Comparison of ENCODE assay signal across 8 cellular contexts in genomic region chr1:61588736-61589381, GRCh38.
DNase-seq lines count a peak whose midpoint lies in the region; ATAC-seq and TF ChIP-seq lines count a peak whose summit lies in the region.

No MANE protein-coding gene starts in this region.

- H3K4me1 Mint-ChIP-seq in CD4-positive, CD25-positive, alpha-beta regulatory T cell: no peaks in the 10 kb centered on the region
- H3K4me1 Mint-ChIP-seq in effector memory CD8-positive, alpha-beta T cell (ENCODE audit: low read depth in 2 of 2): peaks cover 0 to 3% of the 10 kb centered on the region in 2 donors
- H3K4me1 Mint-ChIP-seq in naive thymus-derived CD4-positive, alpha-beta T cell: peaks cover 0 to 3% (median 0%) of the 10 kb centered on the region in 7 donors

- intact Hi-C loops in naive thymus-derived CD4-positive, alpha-beta T cell (cut with micrococcal nuclease): loop anchor here (1.0 to 10.0 kb wide), 9 partner anchors 52 to 1618 kb away; no protein-coding TSS in a partner anchor
- intact Hi-C loops in tibial artery (cut with DNase I; ENCODE audit: low total_unique reads): no loop called here

- H3K27me3 ChIP-seq in CD4-positive, CD25-positive, alpha-beta regulatory T cell (ENCODE audit: control insufficient read depth, insufficient read depth, low read length): peaks cover 7% of the 10 kb centered on the region
- H3K27me3 ChIP-seq in naive thymus-derived CD4-positive, alpha-beta T cell (ENCODE audit: control insufficient read depth in 2 of 2, insufficient read depth in 2 of 2, low read length in 2 of 2): no peaks in the 10 kb centered on the region
- H3K27me3 ChIP-seq in tibial artery: no peaks in the 10 kb centered on the region

- CTCF ChIA-PET in naive thymus-derived CD4-positive, alpha-beta T cell (lab: Charles Lee): interaction anchor here (0.6 to 2.2 kb wide), 5 partner anchors 538 to 1618 kb away, joined by 3 to 13 read pairs (median 3); no protein-coding TSS in a partner anchor

- H3K4me3 ChIP-seq in CD4-positive, CD25-positive, alpha-beta regulatory T cell (ENCODE audit: low read depth, low read length): no peak overlapping the region
- H3K4me3 ChIP-seq in naive thymus-derived CD4-positive, alpha-beta T cell (ENCODE audit: low read length): no peak overlapping the region
- no peak overlapping the region for H3K4me3 ChIP-seq in tibial artery

- no peaks in the 10 kb centered on the region for H3K36me3 ChIP-seq in CD4-positive, CD25-positive, alpha-beta regulatory T cell (ENCODE audit: control insufficient read depth, insufficient read depth, low read length)
- no peaks in the 10 kb centered on the region for H3K36me3 ChIP-seq in naive thymus-derived CD4-positive, alpha-beta T cell (ENCODE audit: control insufficient read depth in 2 of 3, insufficient read depth in 3 of 3, low read length in 3 of 3)
- no peaks in the 10 kb centered on the region for H3K36me3 ChIP-seq in tibial artery

- POLR2A ChIA-PET in naive thymus-derived CD4-positive, alpha-beta T cell (lab: Charles Lee): no interaction called here

- no peaks in the 10 kb centered on the region for H3K4me1 ChIP-seq in CD4-positive, CD25-positive, alpha-beta regulatory T cell (ENCODE audit: control insufficient read depth, insufficient read depth, low read length, poor library complexity, severe bottlenecking)
- no peaks in the 10 kb centered on the region for H3K4me1 ChIP-seq in naive thymus-derived CD4-positive, alpha-beta T cell (ENCODE audit: control insufficient read depth in 2 of 2, insufficient read depth in 2 of 2, low read length in 2 of 2)
- H3K4me1 ChIP-seq in tibial artery: no peaks in the 10 kb centered on the region

- peak; percentile 3 to 63 (median 33) for DNase-seq in CD4-positive, CD25-positive, alpha-beta regulatory T cell
- DNase-seq in NCI-H526 (lab: John Stamatoyannopoulos, UW) (peak; percentile 8 to 81), tibial artery (no peak)
- peak; percentile 42 for DNase-seq in activated CD4-positive, alpha-beta T cell treated with anti-CD3 and anti-CD28 coated beads, Interleukin-2, amount 50 U/mL, for 1 hour
- peak; percentile 5 to 31 (median 11) for DNase-seq in effector memory CD8-positive, alpha-beta T cell
- DNase-seq in naive thymus-derived CD4-positive, alpha-beta T cell: peak in 8 of 9 donors; percentile 7 to 53 (median 46)

- TF ChIP-seq CTCF in tibial artery (IDR thresholded peaks at IDR 0.05): peak; percentile 20 to 29

- no peak overlapping the region for H3K27ac Mint-ChIP-seq in CD4-positive, CD25-positive, alpha-beta regulatory T cell
- H3K27ac Mint-ChIP-seq in effector memory CD8-positive, alpha-beta T cell: no peak overlapping the region
- no peak overlapping the region for H3K27ac Mint-ChIP-seq in naive thymus-derived CD4-positive, alpha-beta T cell

- no peaks in the 10 kb centered on the region for H3K9me3 ChIP-seq in CD4-positive, CD25-positive, alpha-beta regulatory T cell (ENCODE audit: control insufficient read depth in 2 of 2, low read length in 2 of 2)
- no peaks in the 10 kb centered on the region for H3K9me3 ChIP-seq in naive thymus-derived CD4-positive, alpha-beta T cell (ENCODE audit: control insufficient read depth in 2 of 3, low read length in 3 of 3)
- no peaks in the 10 kb centered on the region for H3K9me3 ChIP-seq in tibial artery

- peaks cover 0 to 3% (median 0%) of the 10 kb centered on the region in 7 donors for H3K9me3 Mint-ChIP-seq in CD4-positive, CD25-positive, alpha-beta regulatory T cell
- no peaks in the 10 kb centered on the region for H3K9me3 Mint-ChIP-seq in effector memory CD8-positive, alpha-beta T cell
- no peaks in the 10 kb centered on the region for H3K9me3 Mint-ChIP-seq in naive thymus-derived CD4-positive, alpha-beta T cell

- H3K27me3 Mint-ChIP-seq in CD4-positive, CD25-positive, alpha-beta regulatory T cell: no peaks in the 10 kb centered on the region
- peaks cover 34 to 56% of the 10 kb centered on the region in 2 donors for H3K27me3 Mint-ChIP-seq in effector memory CD8-positive, alpha-beta T cell
- peaks cover 0 to 11% (median 9%) of the 10 kb centered on the region in 5 donors for H3K27me3 Mint-ChIP-seq in naive thymus-derived CD4-positive, alpha-beta T cell

- H3K4me3 Mint-ChIP-seq in CD4-positive, CD25-positive, alpha-beta regulatory T cell: no peak overlapping the region
- H3K4me3 Mint-ChIP-seq in effector memory CD8-positive, alpha-beta T cell: no peak overlapping the region
- H3K4me3 Mint-ChIP-seq in naive thymus-derived CD4-positive, alpha-beta T cell: no peak overlapping the region

- H3K27ac ChIP-seq in CD4-positive, CD25-positive, alpha-beta regulatory T cell (ENCODE audit: insufficient read depth, low read length, poor library complexity, severe bottlenecking): no peak overlapping the region
- H3K27ac ChIP-seq in naive thymus-derived CD4-positive, alpha-beta T cell (ENCODE audit: low read depth, low read length): no peak overlapping the region
- no peak overlapping the region for H3K27ac ChIP-seq in tibial artery

- peak; percentile 67 for ATAC-seq in CD4-positive, CD25-positive, alpha-beta regulatory T cell (ENCODE audit: low read depth in 2 of 2)
- ATAC-seq in GM19372 (IDR thresholded peaks at IDR 0.05; ENCODE audit: low read depth, unreplicated experiment) (peak; percentile 94), HG03469 (IDR thresholded peaks at IDR 0.05; ENCODE audit: unreplicated experiment) (peak; percentile 85)
- no peak for ATAC-seq in effector memory CD8-positive, alpha-beta T cell (replicated peaks)
- ATAC-seq in naive thymus-derived CD4-positive, alpha-beta T cell: peak; percentile 74

- H3K36me3 Mint-ChIP-seq in CD4-positive, CD25-positive, alpha-beta regulatory T cell: no peaks in the 10 kb centered on the region
- H3K36me3 Mint-ChIP-seq in effector memory CD8-positive, alpha-beta T cell (ENCODE audit: insufficient read depth): no peaks in the 10 kb centered on the region
- H3K36me3 Mint-ChIP-seq in naive thymus-derived CD4-positive, alpha-beta T cell: no peaks in the 10 kb centered on the region

Comparison
In these comparisons a context has a peak if more than half of its experiments do, and no peak if none do; other contexts are left out.
1. DNase-seq: peak in CD4-positive, CD25-positive, alpha-beta regulatory T cell (3 of 3), NCI-H526 (2 of 2), activated CD4-positive, alpha-beta T cell treated with anti-CD3 and anti-CD28 coated beads, Interleukin-2, amount 50 U/mL, for 1 hour (single experiment), effector memory CD8-positive, alpha-beta T cell (3 of 3) and naive thymus-derived CD4-positive, alpha-beta T cell (8 of 9); none in tibial artery (0 of 2).